In the genomic region with DNA sequence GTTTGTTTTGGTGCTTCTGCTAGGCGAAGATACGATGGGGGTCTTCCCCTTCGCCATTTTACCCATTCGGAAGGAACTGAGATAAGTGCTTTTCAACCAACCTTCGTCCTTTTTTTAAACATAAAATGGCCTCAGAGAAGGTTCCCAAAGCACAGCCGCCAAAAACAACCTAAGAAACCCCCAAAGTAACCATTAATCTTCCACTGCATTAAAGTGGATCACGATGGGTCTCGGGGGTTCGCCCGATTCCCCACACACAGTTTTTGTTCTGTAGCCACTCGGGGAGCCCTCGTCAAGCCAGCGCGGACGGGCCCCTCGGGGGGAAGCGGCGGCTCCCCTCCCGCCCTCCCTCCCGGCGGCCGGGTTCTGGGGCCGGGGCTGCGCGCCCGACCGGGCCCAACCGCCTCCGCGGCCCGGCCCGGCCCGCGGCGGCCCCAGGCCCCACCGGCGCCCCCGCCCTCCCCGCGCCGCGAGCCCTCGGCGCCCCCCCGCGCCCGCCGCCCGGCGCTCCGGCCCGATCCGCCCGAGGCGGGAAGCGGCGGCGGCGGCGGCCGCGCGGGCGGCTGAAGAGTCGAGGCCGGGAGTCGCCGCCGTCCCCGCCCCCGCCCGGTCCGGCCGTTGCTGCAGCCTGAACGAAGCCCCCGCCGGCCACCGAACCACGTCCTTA, we compare ENCODE assay signal across 8 cellular contexts. TPM values are rescaled to one million over a fixed set of nuclear protein-coding genes. Genes with fewer than 3 reads are reported as not detected.
A peak's percentile ranks its signal among the peaks of the same experiment; 100 is the strongest.
DNase-seq lines count a peak whose midpoint lies in the region; ATAC-seq, FAIRE-seq and TF ChIP-seq lines count a peak whose summit lies in the region.

No MANE protein-coding gene starts in this region.

- peak overlapping the region; percentile 92 for H2AK5ac ChIP-seq in H9 (ENCODE audit: insufficient read length, low read length)

- H4K8ac ChIP-seq in H9 (replicated peaks; ENCODE audit: insufficient read length, low read depth, low read length): peak overlapping the region; percentile 98

- peaks cover 13 to 24% (median 22%) of the 10 kb centered on the region in 3 experiments; a peak in 6 of 7 replicates for H3K36me3 Mint-ChIP-seq in H9 (ENCODE audit: insufficient read depth in 1 of 3, low read depth in 3 of 3)
- H3K36me3 Mint-ChIP-seq in activated naive CD4-positive, alpha-beta T cell treated with anti-CD3 and anti-CD28 coated beads for 36 hours (ENCODE audit: low read depth): peaks cover 20% of the 10 kb centered on the region

- H2BK120ac ChIP-seq in H9 (ENCODE audit: low read depth, low read length, poor library complexity, severe bottlenecking): peak overlapping the region; percentile 94

- intact Hi-C loops in activated naive CD4-positive, alpha-beta T cell treated with anti-CD3 and anti-CD28 coated beads for 36 hours (cut with micrococcal nuclease): loop anchor here (1.0 to 5.0 kb wide), 10 partner anchors 19 to 279 kb away; a partner anchor contains a TSS
- intact Hi-C loops in head of caudate nucleus (cut with DNase I): loop anchor here (5.0 kb wide), 1 partner anchor 43 kb away; no protein-coding TSS in a partner anchor
- intact Hi-C loops in pancreas (cut with DNase I): no loop called here

- peak; percentile 4 to 20 (median 10) for ATAC-seq in pancreas
- no peak for ATAC-seq in GM21576 (IDR thresholded peaks at IDR 0.05; ENCODE audit: unreplicated experiment)

- no peak overlapping the region for H3T11ph ChIP-seq in H9 (ENCODE audit: low read length)

- TF ChIP-seq CTCF in H9 (conservative IDR thresholded peaks at IDR 0.05) (no peak), pancreas (IDR thresholded peaks at IDR 0.05) (no peak)

- WGBS in H9 (ENCODE audit: extremely low coverage, insufficient read length, low lambda C conversion rate): no CpG with 5 or more reads among the region's 79 CpGs
- 0% methylated on average over 43 to 79 of the region's 79 CpGs for WGBS in pancreas, 2 donors

- no peak overlapping the region for H2BK15ac ChIP-seq in H9 (ENCODE audit: low read depth, low read length)

- peak overlapping the region; percentile 97 for H3K56ac ChIP-seq in H9 (ENCODE audit: insufficient read length, low read depth, low read length)

- peak overlapping the region; percentile 100 for H3K9ac ChIP-seq in H9 (ENCODE audit: extremely low read depth, insufficient read length, low read length)

- CTCF ChIA-PET in activated naive CD4-positive, alpha-beta T cell treated with anti-CD3 and anti-CD28 coated beads for 36 hours (lab: Charles Lee): interaction anchor here (1.4 kb wide), 1 partner anchor 50 kb away, joined by 4 read pairs; no protein-coding TSS in a partner anchor

- H3K4me1 ChIP-seq in H9 (ENCODE audit: insufficient read depth, low read length): no peaks in the 10 kb centered on the region; the same call in none of the 2 replicates
- H3K4me1 ChIP-seq in pancreas: peaks cover 19 to 37% (median 34%) of the 10 kb centered on the region in 3 donors

- H4K20me1 ChIP-seq in H9 (ENCODE audit: control insufficient read depth, insufficient read depth, insufficient read length): no peaks in the 10 kb centered on the region

- H3K9me3 Mint-ChIP-seq in H9: peaks cover 0 to 5% of the 10 kb centered on the region in 2 experiments; a peak in 3 of 5 replicates
- H3K9me3 Mint-ChIP-seq in activated naive CD4-positive, alpha-beta T cell treated with anti-CD3 and anti-CD28 coated beads for 36 hours: no peaks in the 10 kb centered on the region

- H3K36me3 ChIP-seq in pancreas: peaks cover 0 to 13% (median 0%) of the 10 kb centered on the region in 3 donors

- H3K23me2 ChIP-seq in H9 (ENCODE audit: insufficient read length, low read depth, low read length, poor library complexity, severe bottlenecking): peaks cover 7% of the 10 kb centered on the region

- H3K4me3 ChIP-seq in pancreas: peak overlapping the region; percentile 53 to 79 (median 68)

- peaks cover 13% of the 10 kb centered on the region; the same call in 1 of the 2 replicates for H3K79me2 ChIP-seq in H9 (ENCODE audit: insufficient read depth, low read length)

- H3K18ac ChIP-seq in H9 (ENCODE audit: insufficient read length, low read depth, low read length): peak overlapping the region; percentile 99

- H3K4ac ChIP-seq in H9 (ENCODE audit: low read depth, low read length): peak overlapping the region; percentile 42; the same call in 1 of the 2 replicates

- H2BK5ac ChIP-seq in H9 (ENCODE audit: insufficient read length, low read length): peak overlapping the region; percentile 93

- no peak overlapping the region for H4K91ac ChIP-seq in H9 (ENCODE audit: insufficient read length, low read depth, low read length)

- H3K14ac ChIP-seq in H9 (ENCODE audit: insufficient read depth, low read length): peak overlapping the region; percentile 99

- H3K4me3 Mint-ChIP-seq in H9: peak overlapping the region; percentile 96 to 99
- H3K4me3 Mint-ChIP-seq in activated naive CD4-positive, alpha-beta T cell treated with anti-CD3 and anti-CD28 coated beads for 36 hours: peak overlapping the region; percentile 94

- H4K5ac ChIP-seq in H9 (ENCODE audit: insufficient read length, low read depth, low read length): peak overlapping the region; percentile 98

- FAIRE-seq in pancreas (lab: Jason Lieb, UNC): no peak

- H2BK12ac ChIP-seq in H9 (ENCODE audit: insufficient read length, low read depth, low read length): peak overlapping the region; percentile 74

- no peaks in the 10 kb centered on the region for H3K79me1 ChIP-seq in H9 (ENCODE audit: insufficient read depth, low read depth, low read length, poor library complexity, severe bottlenecking)

- H3K9me3 ChIP-seq in H9 (ENCODE audit: control insufficient read depth, low read depth, low read length) (no peaks in the 10 kb centered on the region), pancreas (no peaks in the 10 kb centered on the region)

- H3K27ac Mint-ChIP-seq in H9: peak overlapping the region; percentile 100
- peak overlapping the region; percentile 100 for H3K27ac Mint-ChIP-seq in activated naive CD4-positive, alpha-beta T cell treated with anti-CD3 and anti-CD28 coated beads for 36 hours

- peak overlapping the region; percentile 72 for H3K23ac ChIP-seq in H9 (ENCODE audit: insufficient read length, low read depth, low read length)

- H3K27ac ChIP-seq in H9 (ENCODE audit: insufficient read length, low read depth, low read length) (peak overlapping the region; percentile 99), pancreas (peak overlapping the region; percentile 98 to 100 (median 100))

- peaks cover 3% of the 10 kb centered on the region; the same call in 1 of the 2 replicates for H3K27me3 Mint-ChIP-seq in H9 (ENCODE audit: low read depth)
- no peaks in the 10 kb centered on the region for H3K27me3 Mint-ChIP-seq in activated naive CD4-positive, alpha-beta T cell treated with anti-CD3 and anti-CD28 coated beads for 36 hours (ENCODE audit: low read depth)

- H2AFZ ChIP-seq in H9 (ENCODE audit: low read length): no peak overlapping the region

- DNase-seq in AG20443 (ENCODE audit: low spot score) (peak; percentile 68), H9 (no peak), RPMI7951 (ENCODE audit: low read depth) (peak; percentile 22), head of caudate nucleus (peak in 34 of 42 donors; percentile 11 to 71 (median 41)), pancreas (peak; percentile 33 to 80 (median 60)), DMS114 treated with DMSO at 0.1 percent for 48 hours (lab: John Stamatoyannopoulos, UW; ENCODE audit: unreplicated experiment) (no peak)
- peak; percentile 29 for DNase-seq in activated naive CD4-positive, alpha-beta T cell treated with anti-CD3 and anti-CD28 coated beads for 36 hours

- H3K27me3 ChIP-seq in H9 (ENCODE audit: insufficient read depth, low read length) (no peaks in the 10 kb centered on the region; the same call in 1 of the 2 replicates), pancreas (no peaks in the 10 kb centered on the region)

- peak overlapping the region; percentile 91 for H3K4me2 ChIP-seq in H9 (ENCODE audit: insufficient read depth, insufficient read length, low read length)

- peaks cover 30 to 31% of the 10 kb centered on the region in 2 experiments for H3K4me1 Mint-ChIP-seq in H9
- peaks cover 30% of the 10 kb centered on the region for H3K4me1 Mint-ChIP-seq in activated naive CD4-positive, alpha-beta T cell treated with anti-CD3 and anti-CD28 coated beads for 36 hours (ENCODE audit: low read depth)

- H2BK20ac ChIP-seq in H9 (ENCODE audit: low read depth, low read length, poor library complexity, severe bottlenecking): no peak overlapping the region

RNA-seq across cellular contexts. Expression of a gene that starts 0.8 kb away (rescaled TPM):
- 40.1 and 43.0 TPM in 2 replicates for total RNA-seq in H9 (2021)
- total RNA-seq in RPMI7951 (2014; rRNA removed; shearing (Covaris generic)): 19.7 and 22.3 TPM in 2 replicates
- 10 to 100 TPM; 38.3 to 42.9 TPM for total RNA-seq in activated naive CD4-positive, alpha-beta T cell treated with anti-CD3 and anti-CD28 coated beads for 36 hours
- total RNA-seq in pancreas: 10 to 100 TPM in 4 of 6 donors, 1 to 10 TPM in 2; 9.2 to 14.6 (median 11.5) TPM
- 1 to 10 TPM; 2.4 to 5.3 TPM for polyA plus RNA-seq in pancreas

Comparison
In these comparisons a context has a peak if more than half of its experiments do, and no peak if none do; other contexts are left out.
1. DNase-seq: peak in AG20443 (single experiment), RPMI7951 (single experiment), activated naive CD4-positive, alpha-beta T cell treated with anti-CD3 and anti-CD28 coated beads for 36 hours (single experiment), head of caudate nucleus (34 of 42) and pancreas (6 of 6); none in H9 (single experiment) and DMS114 treated with DMSO at 0.1 percent for 48 hours (single experiment).
2. intact Hi-C loops: an anchor here in activated naive CD4-positive, alpha-beta T cell treated with anti-CD3 and anti-CD28 coated beads for 36 hours (1.0 to 5.0 kb wide) and head of caudate nucleus (5.0 kb wide); none called in pancreas.